8 cellular contexts compared by ENCODE assay signal in genomic region chr1:31703431-31704260, GRCh38. TPM values are rescaled to one million over a fixed set of nuclear protein-coding genes. Genes with fewer than 3 reads are reported as not detected.
A peak's percentile ranks its signal among the peaks of the same experiment; 100 is the strongest.
DNase-seq lines count a peak whose midpoint lies in the region; ATAC-seq, FAIRE-seq and TF ChIP-seq lines count a peak whose summit lies in the region.

TSS of gene COL16A1 (minus strand) at chr1:31704017. CDS start at chr1:31702193, 1,824 bp downstream.

- ATAC-seq in GM18505 (IDR thresholded peaks at IDR 0.05; ENCODE audit: unreplicated experiment) (no peak), GM18517 (IDR thresholded peaks at IDR 0.05; ENCODE audit: unreplicated experiment) (no peak)

- no peak for TF ChIP-seq POLR2A in GM18505 (IDR thresholded peaks at IDR 0.05; ENCODE audit: borderline replicate concordance, extremely low read depth, insufficient read depth, insufficient read length)

- peak in 1 of 3 experiments; percentile 14 for TF ChIP-seq CTCF in ascending aorta (IDR thresholded peaks at IDR 0.05)

- peak within 1 kb of the TSS; percentile 90 to 94 for H3K27ac ChIP-seq in ascending aorta

- peak; percentile 34 to 59 for DNase-seq in NCI-H2081 (lab: John Stamatoyannopoulos, UW)
- no peak for DNase-seq in NCI-H2081 treated with DMSO at 0.1 percent for 48 hours (lab: John Stamatoyannopoulos, UW)
- peak; percentile 50 to 86 for DNase-seq in ascending aorta (ENCODE audit: low spot score in 2 of 2)
- DNase-seq in hippocampal formation (lab: John Stamatoyannopoulos, UW): peak; percentile 24 to 56
- no peak for DNase-seq in renal cortical epithelial cell (ENCODE audit: low read depth)
- DNase-seq in RCC 7860 (ENCODE audit: low spot score): no peak

- peaks cover 8 to 10% of the 10 kb centered on the region in 2 donors for H3K36me3 ChIP-seq in ascending aorta

- H3K9me3 ChIP-seq in ascending aorta: no peaks in the 10 kb centered on the region

- peaks cover 8 to 63% of the 10 kb centered on the region in 2 donors for H3K4me1 ChIP-seq in ascending aorta

- intact Hi-C loops in ascending aorta (cut with DNase I): loop anchor here (1.0 to 2.0 kb wide), 3 partner anchors 33 to 118 kb away; no protein-coding TSS in a partner anchor

- H3K4me3 ChIP-seq in ascending aorta: peak within 1 kb of the TSS; percentile 47 to 65

- no peaks in the 10 kb centered on the region for H3K27me3 ChIP-seq in ascending aorta

- no peak for FAIRE-seq in RCC 7860 (lab: Jason Lieb, UNC)

RNA-seq across cellular contexts. Expression of gene COL16A1, which starts in this region (rescaled TPM):
- 339 TPM for total RNA-seq in ascending aorta
- total RNA-seq in renal cortical epithelial cell: 14.5 and 14.8 TPM in 2 replicates

Comparison
In these comparisons a context has a peak if more than half of its experiments do, and no peak if none do; other contexts are left out.
1. RNA of gene COL16A1 (total RNA-seq): 339 TPM in ascending aorta (single experiment); 14.5 to 14.8 TPM in renal cortical epithelial cell; every median in the first group is over 10 times any median in the second.
2. DNase-seq: peak in NCI-H2081 (2 of 2), ascending aorta (2 of 2) and hippocampal formation (2 of 2); none in NCI-H2081 treated with DMSO at 0.1 percent for 48 hours (single experiment), renal cortical epithelial cell (single experiment) and RCC 7860 (single experiment).